In genomic region chr5:44603496-44604272, GRCh38 we compare ENCODE assay signal across 1 cellular context.
TF ChIP-seq lines count a peak whose summit lies in the region.

No MANE protein-coding gene starts in this region.

TF ChIP-seq in GM12878, 131 proteins besides CTCF, POLR2A, EP300 and RAD21:
- TF ChIP-seq SMAD1 (IDR thresholded peaks at IDR 0.05; ENCODE audit: low read depth, partially characterized antibody): no peak
- no peak for TF ChIP-seq HDGF (IDR thresholded peaks at IDR 0.05)
- TF ChIP-seq IKZF1 (conservative IDR thresholded peaks at IDR 0.05): no peak
- TF ChIP-seq TARDBP (IDR thresholded peaks at IDR 0.05; ENCODE audit: borderline replicate concordance): no peak
